In genomic region chr11:129023968-129024676, GRCh38 we compare ENCODE assay signal across 9 cellular contexts.
A peak's percentile ranks its signal among the peaks of the same experiment; 100 is the strongest.
DNase-seq lines count a peak whose midpoint lies in the region; ATAC-seq, FAIRE-seq and TF ChIP-seq lines count a peak whose summit lies in the region.
"Had no signal": no experiment of that assay in that cellular context is flagged by ENCODE, and none has a peak within 500 bp of the region (broad histone marks: within the 10 kb centered on the region; RNA-seq: fewer than 3 reads in every experiment).

No MANE protein-coding gene starts in this region.

- H3K27me3 ChIP-seq in H7 (ENCODE audit: control insufficient read depth, insufficient read depth, low read length) (no peaks in the 10 kb centered on the region), endodermal cell (ENCODE audit: control insufficient read depth, insufficient read depth, low read length, poor library complexity, severe bottlenecking) (no peaks in the 10 kb centered on the region), pancreas (no peaks in the 10 kb centered on the region), esophagus muscularis mucosa (no peaks in the 10 kb centered on the region)

- no peak overlapping the region for H3K27ac ChIP-seq in endodermal cell (ENCODE audit: low read depth, low read length)
- H3K27ac ChIP-seq in pancreas: peak overlapping the region; percentile 25 to 79 (median 56)
- no peak overlapping the region for H3K27ac ChIP-seq in esophagus muscularis mucosa (replicated peaks in 1 of 4)

- intact Hi-C loops in pancreas (cut with DNase I): no loop called here
- intact Hi-C loops in esophagus muscularis mucosa (cut with DNase I): no loop called here

- peak; percentile 78 for FAIRE-seq in pancreas (lab: Jason Lieb, UNC)
- FAIRE-seq: RCC 7860 had no signal

- DNase-seq in H7 (peak; percentile 57), NCI-H510A treated with DMSO at 0.1 percent for 48 hours (lab: John Stamatoyannopoulos, UW) (peak; percentile 84), endodermal cell (peak; percentile 89), pancreas (peak; percentile 47 to 87 (median 76)), esophagus muscularis mucosa (ENCODE audit: extremely low spot score) (no peak)
- no peak for DNase-seq in stimulated activated naive B cell treated with anti-CD40 and anti-IgM and Interleukin-4, amounts not matched to agents 10 μg/mL and 1 μg/mL and 100 μg/mL, for 72 hours

- H3K9me3 ChIP-seq in endodermal cell (ENCODE audit: control insufficient read depth, low read length): no peaks in the 10 kb centered on the region
- H3K9me3 ChIP-seq in pancreas: no peaks in the 10 kb centered on the region
- no peaks in the 10 kb centered on the region for H3K9me3 ChIP-seq in esophagus muscularis mucosa

- H3K9me3 Mint-ChIP-seq in endodermal cell: no peaks in the 10 kb centered on the region
- H3K9me3 Mint-ChIP-seq in stimulated activated naive B cell treated with anti-CD40 and anti-IgM and Interleukin-4, amounts not matched to agents 10 μg/mL and 1 μg/mL and 100 μg/mL, for 72 hours: no peaks in the 10 kb centered on the region

- H3K4me1 Mint-ChIP-seq in endodermal cell: peaks cover 11% of the 10 kb centered on the region
- peaks cover 5 to 12% of the 10 kb centered on the region in 2 donors for H3K4me1 Mint-ChIP-seq in stimulated activated naive B cell treated with anti-CD40 and anti-IgM and Interleukin-4, amounts not matched to agents 10 μg/mL and 1 μg/mL and 100 μg/mL, for 72 hours

- peaks cover 3% of the 10 kb centered on the region for H3K36me3 Mint-ChIP-seq in endodermal cell (ENCODE audit: low read depth)
- peaks cover 4 to 6% of the 10 kb centered on the region in 2 donors for H3K36me3 Mint-ChIP-seq in stimulated activated naive B cell treated with anti-CD40 and anti-IgM and Interleukin-4, amounts not matched to agents 10 μg/mL and 1 μg/mL and 100 μg/mL, for 72 hours

- H3K4me3 Mint-ChIP-seq in endodermal cell: no peak overlapping the region
- no peak overlapping the region for H3K4me3 Mint-ChIP-seq in stimulated activated naive B cell treated with anti-CD40 and anti-IgM and Interleukin-4, amounts not matched to agents 10 μg/mL and 1 μg/mL and 100 μg/mL, for 72 hours

- TF ChIP-seq CTCF in endodermal cell (conservative IDR thresholded peaks at IDR 0.05) (no peak), pancreas (IDR thresholded peaks at IDR 0.05) (no peak), esophagus muscularis mucosa (IDR thresholded peaks at IDR 0.05) (no peak)

- H3K36me3 ChIP-seq in H7 (replicated peaks; ENCODE audit: control insufficient read depth, insufficient read depth, low read length) (no peaks in the 10 kb centered on the region), endodermal cell (ENCODE audit: control insufficient read depth, insufficient read depth, low read length) (no peaks in the 10 kb centered on the region), pancreas (no peaks in the 10 kb centered on the region), esophagus muscularis mucosa (no peaks in the 10 kb centered on the region)

- no peaks in the 10 kb centered on the region for H3K27me3 Mint-ChIP-seq in endodermal cell (ENCODE audit: insufficient read depth)
- no peaks in the 10 kb centered on the region for H3K27me3 Mint-ChIP-seq in stimulated activated naive B cell treated with anti-CD40 and anti-IgM and Interleukin-4, amounts not matched to agents 10 μg/mL and 1 μg/mL and 100 μg/mL, for 72 hours

- TF ChIP-seq POLR2A in esophagus muscularis mucosa (IDR thresholded peaks at IDR 0.05; ENCODE audit: low read depth): no peak

- WGBS in endodermal cell (ENCODE audit: insufficient coverage in 1 of 2, insufficient read length in 1 of 2), 2 experiments: 43 to 67% methylated on average over 1 to 2 of the region's 2 CpGs
- 5 to 13% methylated on average over 2 of the region's 2 CpGs for WGBS in pancreas, 2 donors
- WGBS in esophagus muscularis mucosa: 54% methylated on average over 2 of the region's 2 CpGs

- H3K4me1 ChIP-seq in endodermal cell (ENCODE audit: control insufficient read depth, insufficient read depth, low read length) (no peaks in the 10 kb centered on the region), pancreas (peaks cover 4 to 37% (median 14%) of the 10 kb centered on the region in 3 donors), esophagus muscularis mucosa (peaks cover 12 to 22% (median 18%) of the 10 kb centered on the region in 4 donors)

- peak; percentile 90 to 97 (median 94) for ATAC-seq in pancreas
- ATAC-seq in HG03196 (IDR thresholded peaks at IDR 0.05; ENCODE audit: unreplicated experiment): no peak
- ATAC-seq in stimulated activated naive B cell treated with anti-CD40 and anti-IgM and Interleukin-4, amounts not matched to agents 10 μg/mL and 1 μg/mL and 100 μg/mL, for 72 hours (replicated peaks): no peak
- ATAC-seq in HG02981 (IDR thresholded peaks at IDR 0.05; ENCODE audit: unreplicated experiment): no peak

- peak overlapping the region; percentile 76 for H3K27ac Mint-ChIP-seq in endodermal cell
- no peak overlapping the region for H3K27ac Mint-ChIP-seq in stimulated activated naive B cell treated with anti-CD40 and anti-IgM and Interleukin-4, amounts not matched to agents 10 μg/mL and 1 μg/mL and 100 μg/mL, for 72 hours

- H3K4me3 ChIP-seq in H7 (ENCODE audit: insufficient read depth, low read depth, low read length) (no peak overlapping the region), endodermal cell (ENCODE audit: low read length) (no peak overlapping the region), pancreas (peak overlapping the region; percentile 9 to 39 (median 16)), esophagus muscularis mucosa (no peak overlapping the region)

- H3K9ac ChIP-seq in endodermal cell (ENCODE audit: extremely low read depth, low read length, poor library complexity, severe bottlenecking): no peak overlapping the region

- TF ChIP-seq EP300 in esophagus muscularis mucosa (IDR thresholded peaks at IDR 0.05): no peak

Comparison
In these comparisons a context has a peak if more than half of its experiments do, and no peak if none do; other contexts are left out.
1. DNase-seq: peak in H7 (single experiment), NCI-H510A treated with DMSO at 0.1 percent for 48 hours (single experiment), endodermal cell (single experiment) and pancreas (6 of 6); none in stimulated activated naive B cell treated with anti-CD40 and anti-IgM and Interleukin-4, amounts not matched to agents 10 μg/mL and 1 μg/mL and 100 μg/mL, for 72 hours (single experiment) and esophagus muscularis mucosa (single experiment).
2. H3K4me3 ChIP-seq: peak in pancreas (4 of 4); none in H7 (single experiment), endodermal cell (single experiment) and esophagus muscularis mucosa (0 of 4).
3. H3K27ac ChIP-seq: peak in pancreas (4 of 4); none in endodermal cell (single experiment) and esophagus muscularis mucosa (0 of 4).
4. ATAC-seq: peak in pancreas (4 of 4); none in HG03196 (single experiment), stimulated activated naive B cell treated with anti-CD40 and anti-IgM and Interleukin-4, amounts not matched to agents 10 μg/mL and 1 μg/mL and 100 μg/mL, for 72 hours (0 of 2) and HG02981 (single experiment).